30 cellular contexts compared by ENCODE assay signal in the genomic region with DNA sequence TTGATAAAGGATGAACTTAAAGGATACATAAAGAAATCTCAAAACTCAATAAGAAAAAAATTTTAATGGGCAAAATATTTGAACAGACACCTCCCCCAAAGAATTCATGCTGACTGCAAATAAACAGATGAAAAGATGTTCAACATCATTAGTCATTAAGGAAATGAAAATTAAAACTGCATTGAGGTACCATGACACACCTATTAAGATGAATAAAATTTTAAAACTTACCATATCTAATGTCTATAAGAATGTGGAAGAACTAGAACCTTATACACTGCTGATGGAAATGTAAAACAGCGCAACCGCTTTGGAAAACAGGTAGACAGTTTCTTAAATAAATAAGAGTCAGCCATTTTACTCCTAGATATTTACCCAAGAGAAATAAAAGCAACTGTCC.
A peak's percentile ranks its signal among the peaks of the same experiment; 100 is the strongest.
DNase-seq lines count a peak whose midpoint lies in the region; ATAC-seq and TF ChIP-seq lines count a peak whose summit lies in the region.
"Had no signal": no experiment of that assay in that cellular context is flagged by ENCODE, and none has a peak within 500 bp of the region (broad histone marks: within the 10 kb centered on the region; RNA-seq: fewer than 3 reads in every experiment).

No MANE protein-coding gene starts in this region.

- H3K36me3 Mint-ChIP-seq in T-helper 2 cell treated with Interferon-gamma antibody and Interleukin-4, amounts not matched to agents 5 μg/mL and 100 μg/mL, for 36 hours (ENCODE audit: low read depth) = no peaks in the 10 kb centered on the region
- H3K36me3 Mint-ChIP-seq: CD14-positive monocyte; CD8-positive, alpha-beta memory T cell had no signal

- no peak for ATAC-seq in stimulated activated naive CD8-positive, alpha-beta T cell treated with anti-CD3 and anti-CD28 coated beads, Interleukin-15, amount 100 ng/mL, for 72 hours
- no peak for ATAC-seq in stimulated activated naive CD8-positive, alpha-beta T cell treated with anti-CD3 and anti-CD28 coated beads, Interleukin-15, Interleukin-2, amounts not matched to agents 100 U/mL and 50 U/mL, for 24 hours
- no peak for ATAC-seq in GM18498 (IDR thresholded peaks at IDR 0.05; ENCODE audit: unreplicated experiment)
- ATAC-seq: HepG2, Panc1 had no signal

- no peaks in the 10 kb centered on the region for H3K27me3 ChIP-seq in spleen (replicated peaks in 1 of 7)
- H3K27me3 ChIP-seq: BE2C had no signal

- H3K9me3 Mint-ChIP-seq in T-helper 2 cell treated with Interferon-gamma antibody and Interleukin-4, amounts not matched to agents 5 μg/mL and 100 μg/mL, for 36 hours = no peaks in the 10 kb centered on the region
- peaks cover 0 to 16% of the 10 kb centered on the region in 2 donors for H3K9me3 Mint-ChIP-seq in stimulated activated naive CD8-positive, alpha-beta T cell treated with anti-CD3 and anti-CD28 coated beads, Interleukin-15, amount 100 ng/mL, for 72 hours
- H3K9me3 Mint-ChIP-seq: CD14-positive monocyte; CD8-positive, alpha-beta memory T cell; HFFc6 had no signal

- intact Hi-C loops in spleen (cut with DNase I; ENCODE audit: low total_unique reads) = no loop called here

- peaks cover 8% of the 10 kb centered on the region for H3K27me3 Mint-ChIP-seq in T-helper 2 cell treated with Interferon-gamma antibody and Interleukin-4, amounts not matched to agents 5 μg/mL and 100 μg/mL, for 36 hours (ENCODE audit: low read depth)
- H3K27me3 Mint-ChIP-seq in stimulated activated naive CD8-positive, alpha-beta T cell treated with anti-CD3 and anti-CD28 coated beads, Interleukin-15, amount 100 ng/mL, for 72 hours = peaks cover 8% of the 10 kb centered on the region
- H3K27me3 Mint-ChIP-seq: CD8-positive, alpha-beta memory T cell had no signal

- H3K27ac Mint-ChIP-seq in T-helper 2 cell treated with Interferon-gamma antibody and Interleukin-4, amounts not matched to agents 5 μg/mL and 100 μg/mL, for 36 hours = peak overlapping the region; percentile 69
- no peak overlapping the region for H3K27ac Mint-ChIP-seq in stimulated activated naive CD8-positive, alpha-beta T cell treated with anti-CD3 and anti-CD28 coated beads, Interleukin-15, amount 100 ng/mL, for 72 hours
- H3K27ac Mint-ChIP-seq: CD14-positive monocyte; CD8-positive, alpha-beta memory T cell; HFFc6 had no signal

- DNase-seq in T-helper 2 cell treated with Interferon-gamma antibody and Interleukin-4, amounts not matched to agents 5 μg/mL and 100 μg/mL, for 36 hours (ENCODE audit: low spot score) = no peak
- DNase-seq in T-helper 2 cell (no peak), epithelial cell of prostate (ENCODE audit: low read depth, low spot score) (no peak), SK-N-DZ (ENCODE audit: low spot score) (no peak), spleen (no peak)
- no peak for DNase-seq in stimulated activated naive CD8-positive, alpha-beta T cell treated with anti-CD3 and anti-CD28 coated beads, Interleukin-15, amount 100 ng/mL, for 72 hours
- DNase-seq in stimulated activated naive CD8-positive, alpha-beta T cell treated with anti-CD3 and anti-CD28 coated beads, Interleukin-15, Interleukin-2, amounts not matched to agents 100 U/mL and 50 U/mL, for 24 hours = no peak
- DNase-seq: BE2C; CD8-positive, alpha-beta memory T cell; DMS 273 treated with DMSO at 0.1 percent for 48 hours; DMS79; EL; GDM1; GOT3; HFFc6; Kasumi-1; NCI-H1105; NCI-H1436 treated with DMSO at 0.1 percent for 48 hours; NCI-H187 treated with DMSO at 0.1 percent for 48 hours; NCI-H446 treated with DMSO at 0.1 percent for 48 hours; NCI-H526; NCI-H82; SHP77 had no signal

- H3K27ac ChIP-seq in epithelial cell of prostate (peak overlapping the region; percentile 32), spleen (no peak overlapping the region)
- H3K27ac ChIP-seq: 22Rv1, RWPE1 had no signal

- H3K4me3 Mint-ChIP-seq in T-helper 2 cell treated with Interferon-gamma antibody and Interleukin-4, amounts not matched to agents 5 μg/mL and 100 μg/mL, for 36 hours = peak overlapping the region; percentile 63
- peak overlapping the region; percentile 46 to 71 for H3K4me3 Mint-ChIP-seq in stimulated activated naive CD8-positive, alpha-beta T cell treated with anti-CD3 and anti-CD28 coated beads, Interleukin-15, amount 100 ng/mL, for 72 hours
- H3K4me3 Mint-ChIP-seq: HFFc6 had no signal

- TF ChIP-seq POLR2A in spleen (IDR thresholded peaks at IDR 0.05) = no peak

- 95 to 99% (median 98%) methylated on average over 2 of the region's 2 CpGs for WGBS in spleen, 5 donors

- peaks cover 23% of the 10 kb centered on the region for H3K4me1 Mint-ChIP-seq in T-helper 2 cell treated with Interferon-gamma antibody and Interleukin-4, amounts not matched to agents 5 μg/mL and 100 μg/mL, for 36 hours (ENCODE audit: low read depth)
- peaks cover 17% of the 10 kb centered on the region for H3K4me1 Mint-ChIP-seq in stimulated activated naive CD8-positive, alpha-beta T cell treated with anti-CD3 and anti-CD28 coated beads, Interleukin-15, amount 100 ng/mL, for 72 hours

- no peak for TF ChIP-seq CTCF in spleen (IDR thresholded peaks at IDR 0.05 in 8 of 11, conservative IDR thresholded peaks at IDR 0.05 in 3 of 11)

- no peak overlapping the region for H3K4me3 ChIP-seq in spleen
- H3K4me3 ChIP-seq: HAP-1 had no signal

- no peaks in the 10 kb centered on the region for H3K36me3 ChIP-seq in spleen
- H3K36me3 ChIP-seq: BE2C, HAP-1 had no signal

- H3K4me1 ChIP-seq in spleen = no peaks in the 10 kb centered on the region
- H3K4me1 ChIP-seq: BE2C, HAP-1 had no signal

- no peaks in the 10 kb centered on the region for H3K9me3 ChIP-seq in spleen
- H3K9me3 ChIP-seq: BE2C, HAP-1 had no signal
